In the genomic region with DNA sequence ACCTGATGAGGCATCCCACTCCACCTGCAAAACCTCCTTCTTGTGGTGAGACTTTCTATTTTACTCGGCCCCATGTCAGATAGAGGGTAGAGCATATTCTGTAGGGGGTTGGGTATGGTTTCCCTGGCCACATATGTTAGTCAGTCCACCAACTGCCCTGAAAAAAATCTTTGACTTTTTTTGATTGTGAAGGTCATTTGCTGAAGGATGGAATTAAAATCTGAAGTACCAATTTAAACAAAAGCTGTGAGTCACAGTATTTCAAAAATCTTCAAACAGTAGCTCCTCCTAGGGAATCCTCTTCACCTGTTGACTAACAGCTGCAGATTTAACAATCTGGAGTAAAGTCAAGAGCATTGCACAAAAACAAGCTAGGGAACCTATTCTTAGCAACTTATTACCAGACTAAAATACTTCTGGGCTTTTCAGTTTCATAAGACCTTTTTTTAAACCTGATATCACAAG, we compare ENCODE assay signal across 12 cellular contexts. TPM values are rescaled to one million over a fixed set of nuclear protein-coding genes. Genes with fewer than 3 reads are reported as not detected.
DNase-seq lines count a peak whose midpoint lies in the region; ATAC-seq and TF ChIP-seq lines count a peak whose summit lies in the region.
"Had no signal": no experiment of that assay in that cellular context is flagged by ENCODE, and none has a peak within 500 bp of the region (broad histone marks: within the 10 kb centered on the region; RNA-seq: fewer than 3 reads in every experiment).

No MANE protein-coding gene starts in this region.

- 73 to 81% methylated on average over 1 of the region's 1 CpG for WGBS in aorta, 2 donors

- H3K4me1 Mint-ChIP-seq in chondrocyte (ENCODE audit: low read depth): peaks cover 5% of the 10 kb centered on the region
- H3K4me1 Mint-ChIP-seq: CD8-positive, alpha-beta memory T cell had no signal

- H3K27me3 ChIP-seq in aorta (ENCODE audit: control insufficient read depth in 1 of 2, insufficient read depth in 2 of 2, low read length in 1 of 2): no peaks in the 10 kb centered on the region

- H3K27ac Mint-ChIP-seq in chondrocyte (ENCODE audit: unreplicated experiment): no peak overlapping the region
- H3K27ac Mint-ChIP-seq: activated B cell treated with CpG ODN at 0.5 μM for 24 hours; CD8-positive, alpha-beta memory T cell had no signal

- H3K36me3 Mint-ChIP-seq in chondrocyte (ENCODE audit: low read depth): no peaks in the 10 kb centered on the region
- H3K36me3 Mint-ChIP-seq: CD8-positive, alpha-beta memory T cell had no signal

- H3K4me3 ChIP-seq in GM12864 (ENCODE audit: low read depth, low read length): no peak overlapping the region; the same call in 1 of the 2 replicates
- H3K4me3 ChIP-seq in aorta (ENCODE audit: low read length in 2 of 2): no peak overlapping the region

- no peaks in the 10 kb centered on the region for H3K9me3 Mint-ChIP-seq in chondrocyte (ENCODE audit: low read depth)
- H3K9me3 Mint-ChIP-seq: CD8-positive, alpha-beta memory T cell had no signal

- no peaks in the 10 kb centered on the region for H3K27me3 Mint-ChIP-seq in chondrocyte (ENCODE audit: low read depth)

- peak overlapping the region in 1 of 2 donors; percentile 17 for H3K27ac ChIP-seq in aorta (ENCODE audit: low read depth in 1 of 2, low read length in 2 of 2)

- ATAC-seq in GM19023 (IDR thresholded peaks at IDR 0.05; ENCODE audit: unreplicated experiment) (peak; percentile 89), HG02678 (IDR thresholded peaks at IDR 0.05; ENCODE audit: unreplicated experiment) (peak; percentile 87), HG03575 (IDR thresholded peaks at IDR 0.05; ENCODE audit: extremely low read depth, insufficient number of reproducible peaks, low FRiP score, unreplicated experiment) (peak; percentile 81), aorta (ENCODE audit: low FRiP score) (no peak)

- no peaks in the 10 kb centered on the region for H3K9me3 ChIP-seq in aorta (ENCODE audit: control insufficient read depth, low read length)

- no peak overlapping the region for H3K4me3 Mint-ChIP-seq in chondrocyte (ENCODE audit: unreplicated experiment)
- H3K4me3 Mint-ChIP-seq: activated B cell treated with CpG ODN at 0.5 μM for 24 hours; CD8-positive, alpha-beta memory T cell had no signal

- H3K36me3 ChIP-seq in aorta (ENCODE audit: control insufficient read depth in 1 of 2, insufficient read depth in 2 of 2, low read length in 1 of 2): no peaks in the 10 kb centered on the region

- TF ChIP-seq CTCF in GM12864 (IDR thresholded peaks at IDR 0.05; ENCODE audit: low read depth, low read length, missing control alignments) (no peak), chondrocyte (IDR thresholded peaks at IDR 0.05) (no peak)

- H3K4me1 ChIP-seq in aorta (ENCODE audit: control insufficient read depth in 1 of 2, insufficient read depth in 2 of 2, low read length in 2 of 2): peaks cover 0 to 6% of the 10 kb centered on the region in 2 donors

- intact Hi-C loops in aorta (cut with DNase I): loop anchor here (5.0 to 10.0 kb wide), 2 partner anchors 118 to 555 kb away; no protein-coding TSS in a partner anchor

- peak; percentile 76 for DNase-seq in GM12864 (ENCODE audit: low read depth)
- DNase-seq in chondrocyte (ENCODE audit: low spot score): no peak
- DNase-seq in effector CD8-positive, alpha-beta T cell (lab: John Stamatoyannopoulos, UW): no peak
- no peak for DNase-seq in aorta
- DNase-seq in UCSD-AML1 (lab: John Stamatoyannopoulos, UW; ENCODE audit: unreplicated experiment): no peak
- DNase-seq: activated B cell treated with CpG ODN at 0.5 μM for 24 hours; CD8-positive, alpha-beta memory T cell; NCI-H524; stimulated activated CD4-positive, alpha-beta T cell treated with anti-CD3 and anti-CD28 coated beads, Interleukin-4, amount 100 ng/mL, for 4 hours had no signal

RNA-seq across cellular contexts. Expression of gene CCDC110, which starts 8.0 kb away (rescaled TPM):
- total RNA-seq in chondrocyte (2.3 to 5.4 TPM (median 3.7 TPM) in 3 replicates), aorta (1 to 10 TPM; 3.0 to 3.8 TPM)
- 1 to 10 TPM; 1.5 to 5.3 TPM for polyA plus RNA-seq in aorta
- total RNA-seq: CD8-positive, alpha-beta memory T cell had no signal
- polyA plus RNA-seq: CD8-positive, alpha-beta memory T cell had no signal

RNA-seq across cellular contexts. Expression of gene UFSP2, which starts 53.8 kb away (rescaled TPM):
- total RNA-seq in chondrocyte: 25.2 to 35.0 TPM (median 33.0 TPM) in 3 replicates
- total RNA-seq in aorta: 10 to 100 TPM; 29.5 to 36.1 TPM
- 10 to 100 TPM; 41.3 to 46.5 TPM for polyA plus RNA-seq in aorta

RNA-seq across cellular contexts. Expression of gene PDLIM3, which starts 55.8 kb away (rescaled TPM):
- total RNA-seq in chondrocyte (14.3 to 68.5 TPM (median 63.0 TPM) in 3 replicates), aorta (100 to 1,000 TPM; 411 to 805 TPM)
- polyA plus RNA-seq in aorta: 100 to 1,000 TPM; 299 to 481 TPM
- total RNA-seq: CD8-positive, alpha-beta memory T cell had no signal
- polyA plus RNA-seq: CD8-positive, alpha-beta memory T cell had no signal
